ENCODE assay signal across 9 cellular contexts in the genomic region with DNA sequence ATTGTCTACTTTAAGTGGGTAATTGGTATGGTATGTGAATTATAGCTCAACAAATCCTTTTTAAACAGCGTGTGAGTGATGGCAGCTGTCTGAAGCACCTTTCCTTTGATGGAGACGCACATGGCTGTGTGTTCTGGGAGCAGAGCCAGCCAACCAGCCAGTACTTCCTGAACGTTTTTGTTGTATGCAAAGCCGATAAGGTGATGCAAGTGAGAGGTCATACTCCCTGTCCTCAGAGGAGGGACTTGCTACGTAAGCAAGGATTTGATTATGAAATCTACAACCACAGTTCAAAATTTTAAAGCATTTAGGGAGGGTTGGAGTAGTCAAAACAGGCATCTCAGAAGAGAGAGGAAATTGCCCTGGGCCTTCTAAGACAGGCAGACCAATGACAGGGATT. TPM values are rescaled to one million over a fixed set of nuclear protein-coding genes. Genes with fewer than 3 reads are reported as not detected.
DNase-seq lines count a peak whose midpoint lies in the region; ATAC-seq and TF ChIP-seq lines count a peak whose summit lies in the region.
"Had no signal": no experiment of that assay in that cellular context is flagged by ENCODE, and none has a peak within 500 bp of the region (broad histone marks: within the 10 kb centered on the region; RNA-seq: fewer than 3 reads in every experiment).

No MANE protein-coding gene starts in this region.

- no peaks in the 10 kb centered on the region for H3K9me2 ChIP-seq in PC-3 (replicated peaks; ENCODE audit: low read length)

- H2AFZ ChIP-seq in IMR-90 (replicated peaks; ENCODE audit: low read length, poor library complexity), result no peak overlapping the region
- no peak overlapping the region for H2AFZ ChIP-seq in PC-3 (ENCODE audit: low read length)

- no peak overlapping the region for H2BK20ac ChIP-seq in IMR-90 (ENCODE audit: low read depth, low read length)

- CTCF ChIA-PET in A673 (lab: Charles Lee), result interaction anchor here (1.0 kb wide), 1 partner anchor 40 kb away, joined by 3 read pairs; no protein-coding TSS in a partner anchor
- CTCF ChIA-PET in IMR-90 (lab: Yijun Ruan, JAX), result no interaction called here
- CTCF ChIA-PET in PC-3 (lab: Charles Lee), result no interaction called here

- H2AK5ac ChIP-seq in IMR-90 (ENCODE audit: low read depth, low read length), result no peak overlapping the region

- TF ChIP-seq RAD21 in IMR-90 (IDR thresholded peaks at IDR 0.05; ENCODE audit: low read length), result no peak

- no peak overlapping the region for H3K56ac ChIP-seq in IMR-90 (ENCODE audit: extremely low read depth, insufficient read depth, low read length)

- H3F3A ChIP-seq in PC-3 (ENCODE audit: low read length, unreplicated experiment), result no peaks in the 10 kb centered on the region

- WGBS in IMR-90 (ENCODE audit: extremely low coverage in 2 of 2, insufficient read length in 1 of 2), 2 experiments, result no CpG with 5 or more reads among the region's 5 CpGs

- H3K23ac ChIP-seq in IMR-90 (ENCODE audit: low read depth, low read length), result no peak overlapping the region

- no peak overlapping the region for H4K5ac ChIP-seq in IMR-90 (ENCODE audit: low read depth, low read length)

- TF ChIP-seq POLR2A in IMR-90 (IDR thresholded peaks at IDR 0.05; ENCODE audit: low read depth, low read length), result no peak

- BruUV-seq in A673 (replicated peaks; lab: Mats Ljungman, UMichigan) (no TSS peak), IMR-90 (replicated peaks; lab: Mats Ljungman, UMichigan) (no TSS peak), PC-3 (replicated peaks; lab: Mats Ljungman, UMichigan) (no TSS peak)

- no peak overlapping the region for H2BK15ac ChIP-seq in IMR-90 (ENCODE audit: low read depth, low read length)

- intact Hi-C loops in A673 (cut with micrococcal nuclease; ENCODE audit: unreplicated experiment) (no loop called here), IMR-90 (cut with micrococcal nuclease) (no loop called here), PC-3 (cut with micrococcal nuclease) (no loop called here)

- peaks cover 15% of the 10 kb centered on the region for H3K4me1 ChIP-seq in A673 (ENCODE audit: insufficient read depth, low read length, poor library complexity, severe bottlenecking)
- H3K4me1 ChIP-seq in IMR-90 (ENCODE audit: control insufficient read depth, insufficient read depth, low read length), result no peaks in the 10 kb centered on the region; the same call in 1 of the 2 replicates
- H3K4me1 ChIP-seq in PC-3 (ENCODE audit: insufficient read depth, low read length), result no peaks in the 10 kb centered on the region
- peaks cover 15% of the 10 kb centered on the region for H3K4me1 ChIP-seq in foreskin keratinocyte
- H3K4me1 ChIP-seq: Peyer's patch had no signal

- no peak overlapping the region for H3K9ac ChIP-seq in IMR-90 (ENCODE audit: low read depth, low read length)
- no peak overlapping the region for H3K9ac ChIP-seq in PC-3 (ENCODE audit: low read length)

- in situ Hi-C loops in IMR-90 (cut with MboI; ENCODE audit: low sequenced_read_pairs), result no loop called here

- no peak overlapping the region for H3K14ac ChIP-seq in IMR-90 (replicated peaks; ENCODE audit: low read depth, low read length)

- H3K18ac ChIP-seq in IMR-90 (ENCODE audit: low read depth, low read length), result no peak overlapping the region

- no peaks in the 10 kb centered on the region for H3K27me3 ChIP-seq in A673 (replicated peaks; ENCODE audit: insufficient read depth, low read depth, low read length, poor library complexity)
- peaks cover 2% of the 10 kb centered on the region; the same call in 1 of the 2 replicates for H3K27me3 ChIP-seq in IMR-90 (ENCODE audit: control insufficient read depth, insufficient read depth, low read length)
- no peaks in the 10 kb centered on the region for H3K27me3 ChIP-seq in PC-3 (ENCODE audit: low read length)
- H3K27me3 ChIP-seq in foreskin keratinocyte, result no peaks in the 10 kb centered on the region
- H3K27me3 ChIP-seq: Peyer's patch had no signal

- POLR2A ChIA-PET in A673 (lab: Charles Lee; ENCODE audit: low non-redundant PET) (no interaction called here), IMR-90 (lab: Charles Lee; ENCODE audit: unreplicated experiment) (no interaction called here), PC-3 (lab: Charles Lee; ENCODE audit: unreplicated experiment) (no interaction called here)

- H3K79me2 ChIP-seq in PC-3 (ENCODE audit: low read length), result no peaks in the 10 kb centered on the region

- H2BK120ac ChIP-seq in IMR-90 (ENCODE audit: low read depth, low read length), result no peak overlapping the region

- no peak overlapping the region for H4K8ac ChIP-seq in IMR-90 (ENCODE audit: low read depth in 2 of 2, low read length in 2 of 2)

- H3K4me2 ChIP-seq in IMR-90 (ENCODE audit: low read depth, low read length) (no peak overlapping the region), PC-3 (ENCODE audit: low read length) (no peak overlapping the region)

- no peak for TF ChIP-seq CTCF in A673 (conservative IDR thresholded peaks at IDR 0.05; ENCODE audit: low read depth, low read length)
- TF ChIP-seq CTCF in IMR-90 (conservative IDR thresholded peaks at IDR 0.05; ENCODE audit: low read depth, low read length), result no peak
- no peak for TF ChIP-seq CTCF in PC-3 (conservative IDR thresholded peaks at IDR 0.05; ENCODE audit: low read depth, low read length)
- TF ChIP-seq CTCF in foreskin keratinocyte (conservative IDR thresholded peaks at IDR 0.05), result no peak

- H3K4me3 ChIP-seq in A673 (ENCODE audit: low read depth, low read length, poor library complexity, severe bottlenecking) (no peak overlapping the region), IMR-90 (ENCODE audit: insufficient read depth, low read depth, low read length) (no peak overlapping the region), PC-3 (ENCODE audit: low read length) (no peak overlapping the region)
- H3K4me3 ChIP-seq: Peyer's patch had no signal

- no peak overlapping the region for H2AK9ac ChIP-seq in IMR-90 (replicated peaks; ENCODE audit: low read depth, low read length, poor library complexity)

- H4K91ac ChIP-seq in IMR-90 (ENCODE audit: insufficient read depth, low read depth, low read length), result no peak overlapping the region

- H3K9me3 ChIP-seq in A673 (ENCODE audit: low read depth, low read length, poor library complexity, severe bottlenecking) (no peaks in the 10 kb centered on the region), IMR-90 (ENCODE audit: control insufficient read depth, insufficient read depth, low read length) (no peaks in the 10 kb centered on the region), PC-3 (ENCODE audit: low read length) (no peaks in the 10 kb centered on the region)
- H3K9me3 ChIP-seq: Peyer's patch had no signal

- H3K36me3 ChIP-seq in A673 (ENCODE audit: insufficient read depth, low read length, poor library complexity, severe bottlenecking), result no peaks in the 10 kb centered on the region
- H3K36me3 ChIP-seq in IMR-90 (ENCODE audit: control insufficient read depth, insufficient read depth, low read length), result no peaks in the 10 kb centered on the region
- H3K36me3 ChIP-seq in PC-3 (ENCODE audit: low read depth, low read length), result no peaks in the 10 kb centered on the region
- H3K36me3 ChIP-seq: Peyer's patch had no signal

- H2BK5ac ChIP-seq in IMR-90 (ENCODE audit: low read depth, low read length, poor library complexity, severe bottlenecking), result no peak overlapping the region

- H3K27ac ChIP-seq in A673 (ENCODE audit: low read depth, low read length, poor library complexity, severe bottlenecking), result peak overlapping the region; percentile 60
- no peak overlapping the region for H3K27ac ChIP-seq in IMR-90 (ENCODE audit: insufficient read depth, low read length)
- H3K27ac ChIP-seq in PC-3 (ENCODE audit: low read length), result no peak overlapping the region
- H3K27ac ChIP-seq in foreskin keratinocyte, result peak overlapping the region; percentile 21
- H3K27ac ChIP-seq: Peyer's patch had no signal

- peak; percentile 79 for DNase-seq in A673 (ENCODE audit: low spot score)
- peak; percentile 78 for DNase-seq in IMR-90
- peak; percentile 15 for DNase-seq in PC-3
- peak; percentile 95 to 98 for DNase-seq in foreskin keratinocyte
- DNase-seq in activated CD4-positive, alpha-beta T cell treated with anti-CD3 and anti-CD28 coated beads for 4 hours, result no peak

- dilution Hi-C loops in IMR-90 (cut with HindIII; ENCODE audit: low sequenced_read_pairs, unreplicated experiment), result no loop called here

- H3K4ac ChIP-seq in IMR-90 (ENCODE audit: low read depth, low read length), result no peak overlapping the region

- no peaks in the 10 kb centered on the region for H3K9me1 ChIP-seq in IMR-90 (ENCODE audit: insufficient read depth, low read length)

- no peaks in the 10 kb centered on the region for H3K79me1 ChIP-seq in IMR-90 (ENCODE audit: low read depth in 1 of 2, low read length in 2 of 2)

- H4K20me1 ChIP-seq in IMR-90 (ENCODE audit: insufficient read depth, low read length) (no peaks in the 10 kb centered on the region), PC-3 (ENCODE audit: low read length) (no peaks in the 10 kb centered on the region)

- peak; percentile 24; the same call in 1 of the 2 replicates for ATAC-seq in IMR-90 (ENCODE audit: low read depth)
- ATAC-seq in PC-3, result peak; percentile 55
- peak; percentile 90 for ATAC-seq in foreskin keratinocyte
- no peak for ATAC-seq in GM18861 (IDR thresholded peaks at IDR 0.05; ENCODE audit: unreplicated experiment)
- ATAC-seq in GM18909 (IDR thresholded peaks at IDR 0.05; ENCODE audit: poor library complexity, unreplicated experiment), result no peak
- no peak for ATAC-seq in HG02588 (IDR thresholded peaks at IDR 0.05; ENCODE audit: unreplicated experiment)

TF ChIP-seq in IMR-90, 13 proteins besides CTCF, POLR2A, EP300 and RAD21 (continues in another document):
- TF ChIP-seq, protein P1, sequence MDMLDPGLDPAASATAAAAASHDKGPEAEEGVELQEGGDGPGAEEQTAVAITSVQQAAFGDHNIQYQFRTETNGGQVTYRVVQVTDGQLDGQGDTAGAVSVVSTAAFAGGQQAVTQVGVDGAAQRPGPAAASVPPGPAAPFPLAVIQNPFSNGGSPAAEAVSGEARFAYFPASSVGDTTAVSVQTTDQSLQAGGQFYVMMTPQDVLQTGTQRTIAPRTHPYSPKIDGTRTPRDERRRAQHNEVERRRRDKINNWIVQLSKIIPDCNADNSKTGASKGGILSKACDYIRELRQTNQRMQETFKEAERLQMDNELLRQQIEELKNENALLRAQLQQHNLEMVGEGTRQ (IDR thresholded peaks at IDR 0.05; ENCODE audit: low read depth, low read length), result no peak

RNA-seq across cellular contexts. Expression of a gene that starts 28.1 kb away (rescaled TPM):
- total RNA-seq in A673 (2021) (2.1 and 3.2 TPM in 2 replicates), IMR-90 (2012; rRNA removed) (2.7 and 3.3 TPM in 2 replicates), PC-3 (2014; rRNA removed) (21.5 and 30.5 TPM in 2 replicates), foreskin keratinocyte (22.5 and 22.9 TPM in 2 replicates)
- polyA plus RNA-seq in IMR-90 (2012; rRNA removed) (5.0 and 6.5 TPM in 2 replicates), foreskin keratinocyte (13.8 and 14.1 TPM in 2 replicates)
- polyA plus RNA-seq in IMR-90 (2012; cell fraction: cytosol; rRNA removed), result 1.7 and 5.6 TPM in 2 replicates
- polyA plus RNA-seq in IMR-90 (2012; cell fraction: nucleus; rRNA removed; ENCODE audit: low replicate concordance), result 19.3 and 36.1 TPM in 2 replicates

Comparison
In these comparisons a context has a peak if more than half of its experiments do, and no peak if none do; other contexts are left out.
1. DNase-seq: peak in A673 (single experiment), IMR-90 (single experiment), PC-3 (single experiment) and foreskin keratinocyte (2 of 2); none in activated CD4-positive, alpha-beta T cell treated with anti-CD3 and anti-CD28 coated beads for 4 hours (0 of 2).
2. H3K27ac ChIP-seq: peak in A673 (single experiment) and foreskin keratinocyte (single experiment); none in IMR-90 (single experiment) and PC-3 (single experiment).
3. ATAC-seq: peak in IMR-90 (single experiment), PC-3 (single experiment) and foreskin keratinocyte (single experiment); none in GM18861 (single experiment), GM18909 (single experiment) and HG02588 (single experiment).